Comparison of ENCODE assay signal across 21 cellular contexts in the genomic region with DNA sequence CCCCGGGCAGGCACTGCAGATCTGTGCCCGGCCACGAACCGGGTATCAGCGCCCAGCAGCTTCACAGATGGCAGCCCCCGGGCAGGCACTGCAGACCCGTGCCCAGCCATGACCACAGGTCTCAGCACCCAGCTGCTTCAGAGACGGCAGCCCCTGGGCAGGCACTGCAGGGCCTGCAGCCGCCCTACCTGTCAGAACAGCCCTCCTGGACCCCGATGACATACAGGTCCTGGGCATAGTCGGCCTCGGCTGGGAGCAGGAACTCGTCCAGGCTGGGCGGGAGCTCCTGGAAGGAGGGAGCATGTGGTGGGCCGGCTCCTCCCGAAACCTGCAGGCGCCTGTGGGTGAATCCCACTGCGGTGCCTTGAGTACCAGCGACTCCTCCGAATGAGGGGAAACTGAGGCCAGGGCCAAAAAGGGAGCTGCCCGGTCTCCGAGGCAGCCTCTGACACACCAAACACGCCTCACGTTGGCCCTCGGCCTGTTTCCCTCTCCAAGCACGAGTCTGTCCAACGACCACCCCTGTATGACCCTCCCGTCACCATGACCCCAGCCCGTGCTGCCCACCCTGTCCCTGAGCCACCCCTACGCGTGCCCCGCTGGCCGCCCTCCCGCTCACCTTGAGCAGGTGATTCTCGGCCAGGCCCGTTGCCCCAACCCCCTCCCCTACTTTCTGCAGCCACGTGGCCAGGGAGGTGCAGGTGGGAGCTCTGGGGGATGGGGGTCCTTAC. TPM values are rescaled to one million over a fixed set of nuclear protein-coding genes. Genes with fewer than 3 reads are reported as not detected.
DNase-seq lines count a peak whose midpoint lies in the region; ATAC-seq, FAIRE-seq and TF ChIP-seq lines count a peak whose summit lies in the region.
"Had no signal": no experiment of that assay in that cellular context is flagged by ENCODE, and none has a peak within 500 bp of the region (broad histone marks: within the 10 kb centered on the region; RNA-seq: fewer than 3 reads in every experiment).

No MANE protein-coding gene starts in this region.

- CTCF ChIA-PET in HEK293 (lab: Yijun Ruan, JAX), result interaction anchor here (1.3 kb wide), 1 partner anchor 11 kb away, joined by 5 read pairs; no protein-coding TSS in a partner anchor

- no peak for TF ChIP-seq CTCF in HEK293 (tag by site-specific recombination; IDR thresholded peaks at IDR 0.05)
- no peak for TF ChIP-seq CTCF in kidney (IDR thresholded peaks at IDR 0.05; ENCODE audit: borderline replicate concordance, extremely low read depth, insufficient read depth)
- no peak for TF ChIP-seq CTCF in osteoblast (IDR thresholded peaks at IDR 0.05; ENCODE audit: extremely low read depth, low read depth, low read length)
- no peak for TF ChIP-seq CTCF in omental fat pad (IDR thresholded peaks at IDR 0.05)

- no peak for ATAC-seq in GM21515 (IDR thresholded peaks at IDR 0.05; ENCODE audit: unreplicated experiment)
- ATAC-seq in omental fat pad (ENCODE audit: low FRiP score), result no peak
- ATAC-seq: CD8-positive, alpha-beta T cell had no signal

- H3K27ac ChIP-seq in HEK293 (ENCODE audit: extremely low read depth, low read depth, low read length) (no peak overlapping the region), kidney (ENCODE audit: low read depth in 2 of 2, low read length in 2 of 2) (no peak overlapping the region), osteoblast (ENCODE audit: low read depth, low read length) (no peak overlapping the region), mesendoderm (ENCODE audit: low read depth, low read length) (no peak overlapping the region)
- H3K27ac ChIP-seq: 22Rv1, BLaER1, C4-2B had no signal

- H2BK15ac ChIP-seq in mesendoderm (replicated peaks; ENCODE audit: low read depth), result no peak overlapping the region

- POLR2A ChIA-PET in HEK293 (lab: Yijun Ruan, JAX), result interaction anchor here (0.5 kb wide), 1 partner anchor 36 kb away, joined by 4 read pairs; no protein-coding TSS in a partner anchor

- intact Hi-C loops in kidney (cut with DNase I), result no loop called here

- no peak overlapping the region for H2AFZ ChIP-seq in osteoblast (ENCODE audit: low read length)

- H3K4me3 ChIP-seq in HEK293 (ENCODE audit: low read depth, low read length) (no peak overlapping the region), kidney (ENCODE audit: low read length in 2 of 2) (no peak overlapping the region), osteoblast (ENCODE audit: insufficient read depth, low read length) (no peak overlapping the region), mesendoderm (ENCODE audit: low read length) (no peak overlapping the region)
- H3K4me3 ChIP-seq: BLaER1, HAP-1 had no signal

- no peak overlapping the region for H3K4me2 ChIP-seq in osteoblast (ENCODE audit: insufficient read depth, low read length)
- H3K4me2 ChIP-seq in mesendoderm (ENCODE audit: low read length), result no peak overlapping the region
- H3K4me2 ChIP-seq: BLaER1 had no signal

- H3K4ac ChIP-seq in mesendoderm (ENCODE audit: low read depth, low read length), result no peak overlapping the region

- no peaks in the 10 kb centered on the region for H3K9me3 ChIP-seq in HEK293 (ENCODE audit: control insufficient read depth, insufficient read depth, low read depth, low read length)
- no peaks in the 10 kb centered on the region for H3K9me3 ChIP-seq in kidney (ENCODE audit: control insufficient read depth in 1 of 2, low read length in 2 of 2)
- H3K9me3 ChIP-seq in osteoblast (ENCODE audit: low read depth, low read length), result no peaks in the 10 kb centered on the region
- H3K9me3 ChIP-seq: BLaER1, HAP-1 had no signal

- no peak overlapping the region for H3K18ac ChIP-seq in mesendoderm (ENCODE audit: low read length)

- no peak overlapping the region for H3K23ac ChIP-seq in mesendoderm (ENCODE audit: low read length)

- H3K27me3 ChIP-seq in osteoblast (ENCODE audit: insufficient read depth, low read length), result no peaks in the 10 kb centered on the region
- H3K27me3 ChIP-seq in mesendoderm (ENCODE audit: insufficient read depth, low read length, poor library complexity), result no peaks in the 10 kb centered on the region
- H3K27me3 ChIP-seq: BLaER1 had no signal

- no peaks in the 10 kb centered on the region for H3K4me1 ChIP-seq in HEK293 (ENCODE audit: control insufficient read depth, insufficient read depth, low read length)
- H3K4me1 ChIP-seq in kidney (ENCODE audit: control insufficient read depth in 1 of 2, insufficient read depth in 1 of 2, low read depth in 1 of 2, low read length in 2 of 2), result peaks cover 0 to 11% of the 10 kb centered on the region in 2 donors
- H3K4me1 ChIP-seq in osteoblast (ENCODE audit: insufficient read depth, low read length), result peaks cover 16% of the 10 kb centered on the region
- no peaks in the 10 kb centered on the region for H3K4me1 ChIP-seq in mesendoderm (ENCODE audit: control insufficient read depth, low read depth, low read length)

- H4K20me1 ChIP-seq in osteoblast (ENCODE audit: insufficient read depth, low read length), result peaks cover 38% of the 10 kb centered on the region

- DNase-seq in kidney (peak; percentile 73), osteoblast (ENCODE audit: insufficient read length, low spot score, missing footprints) (peak; percentile 88), mesendoderm (no peak), omental fat pad (ENCODE audit: low spot score) (no peak)
- DNase-seq: CD4-positive, CD25-positive, alpha-beta regulatory T cell; DMS53; DMS79 treated with DMSO at 0.1 percent for 48 hours; GF-D8; GOT3 had no signal

- no peak overlapping the region for H3K56ac ChIP-seq in mesendoderm (ENCODE audit: low read length)

- no peak overlapping the region for H2BK120ac ChIP-seq in mesendoderm (ENCODE audit: low read depth, low read length)

- H3K79me1 ChIP-seq in mesendoderm (ENCODE audit: low read length), result peaks cover 10% of the 10 kb centered on the region

- WGBS in mesendoderm (ENCODE audit: extremely low coverage, insufficient coverage, low lambda C conversion rate), result no CpG with 5 or more reads among the region's 37 CpGs

- no peak overlapping the region for H2BK5ac ChIP-seq in mesendoderm (ENCODE audit: low read length)

- no peak overlapping the region for H2AK5ac ChIP-seq in mesendoderm (ENCODE audit: low read length)

- no peak overlapping the region for H4K5ac ChIP-seq in mesendoderm (ENCODE audit: low read length)

- H4K8ac ChIP-seq in mesendoderm (ENCODE audit: low read depth, low read length), result no peak overlapping the region

- peaks cover 53% of the 10 kb centered on the region for H3K79me2 ChIP-seq in osteoblast (ENCODE audit: insufficient read depth, low read length)
- H3K79me2 ChIP-seq in mesendoderm (ENCODE audit: control insufficient read depth, insufficient read depth, low read length), result peaks cover 6% of the 10 kb centered on the region

- H3K9ac ChIP-seq in kidney (ENCODE audit: low read length in 2 of 2) (no peak overlapping the region), mesendoderm (ENCODE audit: low read length) (no peak overlapping the region)
- H3K9ac ChIP-seq: BLaER1 had no signal

- peaks cover 0 to 80% of the 10 kb centered on the region in 2 experiments; a peak in 2 of 3 replicates for H3K36me3 ChIP-seq in HEK293 (ENCODE audit: control insufficient read depth in 2 of 2, insufficient read depth in 1 of 2, low read length in 2 of 2)
- H3K36me3 ChIP-seq in kidney (ENCODE audit: control insufficient read depth in 1 of 2, insufficient read depth in 2 of 2, low read length in 2 of 2), result peaks cover 0 to 4% of the 10 kb centered on the region in 2 donors
- peaks cover 8% of the 10 kb centered on the region for H3K36me3 ChIP-seq in osteoblast (ENCODE audit: insufficient read depth, low read length)
- no peaks in the 10 kb centered on the region for H3K36me3 ChIP-seq in mesendoderm (ENCODE audit: control insufficient read depth, insufficient read depth, low read length)

- no peak for FAIRE-seq in kidney (lab: Jason Lieb, UNC)
- FAIRE-seq: A204.1, D721Med, GM12891, GM18507, H54 had no signal

TF ChIP-seq in HEK293, 187 proteins besides CTCF, POLR2A, EP300 and RAD21 (continues in another document):
- TF ChIP-seq ZFP69B (tag by site-specific recombination; IDR thresholded peaks at IDR 0.05) (no peak), ZNF785 (tag by site-specific recombination; IDR thresholded peaks at IDR 0.05) (no peak), SCRT2 (tag by site-specific recombination; IDR thresholded peaks at IDR 0.05) (no peak), ZNF664 (tag by site-specific recombination; IDR thresholded peaks at IDR 0.05) (no peak), ZFP3 (tag by site-specific recombination; IDR thresholded peaks at IDR 0.05; ENCODE audit: low read depth) (no peak)

RNA-seq across cellular contexts. Expression of gene INPP5E, which starts 5.6 kb away (rescaled TPM):
- total RNA-seq in kidney, result 14.0 TPM
- polyA plus RNA-seq in kidney (ENCODE audit: insufficient read depth, low read depth, low replicate concordance), result 6.9 TPM
- total RNA-seq in osteoblast, result 7.4 and 8.3 TPM in 2 replicates
- 7.3 TPM for polyA plus RNA-seq in mesendoderm (2013, experiment 1 of 2)
- 7.3 TPM for polyA plus RNA-seq in mesendoderm (2013, experiment 2 of 2)
- total RNA-seq in omental fat pad, result 10 to 100 TPM in 1 of 4 donors, 1 to 10 TPM in 3; 5.4 to 13.1 (median 8.3) TPM

RNA-seq across cellular contexts. Expression of gene PMPCA, which starts 23.6 kb away (rescaled TPM):
- 45.6 TPM for total RNA-seq in kidney
- 50.1 TPM for polyA plus RNA-seq in kidney (ENCODE audit: insufficient read depth, low read depth, low replicate concordance)
- total RNA-seq in osteoblast, result 36.8 and 39.1 TPM in 2 replicates
- polyA plus RNA-seq in mesendoderm (2013, experiment 1 of 2), result 41.2 TPM
- 43.3 TPM for polyA plus RNA-seq in mesendoderm (2013, experiment 2 of 2)
- 10 to 100 TPM; 29.2 to 64.4 (median 33.6) TPM for total RNA-seq in omental fat pad

RNA-seq across cellular contexts. Expression of gene ENTR1, which starts 23.6 kb away (rescaled TPM):
- 36.2 TPM for total RNA-seq in kidney
- polyA plus RNA-seq in kidney (ENCODE audit: insufficient read depth, low read depth, low replicate concordance), result 25.9 TPM
- 37.4 and 40.2 TPM in 2 replicates for total RNA-seq in osteoblast
- polyA plus RNA-seq in mesendoderm (2013, experiment 1 of 2), result 83.3 TPM
- 82.0 TPM for polyA plus RNA-seq in mesendoderm (2013, experiment 2 of 2)
- 10 to 100 TPM; 26.5 to 38.1 (median 33.5) TPM for total RNA-seq in omental fat pad

RNA-seq across cellular contexts. Expression of gene SNAPC4, which starts 34.0 kb away (rescaled TPM):
- total RNA-seq in kidney (11.0 TPM), osteoblast (8.0 and 9.0 TPM in 2 replicates), omental fat pad (10 to 100 TPM in 1 of 4 donors, 1 to 10 TPM in 3; 3.2 to 11.2 (median 5.8) TPM)
- polyA plus RNA-seq in kidney (ENCODE audit: insufficient read depth, low read depth, low replicate concordance), result 3.2 TPM
- polyA plus RNA-seq in mesendoderm (2013, experiment 1 of 2), result 12.5 TPM
- 12.5 TPM for polyA plus RNA-seq in mesendoderm (2013, experiment 2 of 2)

RNA-seq across cellular contexts. Expression of gene SEC16A, which starts 48.8 kb away (rescaled TPM):
- total RNA-seq in kidney, result 67.1 TPM
- polyA plus RNA-seq in kidney (ENCODE audit: insufficient read depth, low read depth, low replicate concordance), result 37.0 TPM
- total RNA-seq in osteoblast, result 36.8 and 38.4 TPM in 2 replicates
- 23.8 TPM for polyA plus RNA-seq in mesendoderm (2013, experiment 1 of 2)
- 22.3 TPM for polyA plus RNA-seq in mesendoderm (2013, experiment 2 of 2)
- 10 to 100 TPM; 45.6 to 64.8 (median 56.5) TPM for total RNA-seq in omental fat pad

Comparison
In these comparisons a context has a peak if more than half of its experiments do, and no peak if none do; other contexts are left out.
1. DNase-seq: peak in kidney (single experiment) and osteoblast (single experiment); none in mesendoderm (single experiment) and omental fat pad (single experiment).